Comparison of ENCODE assay signal across 13 cellular contexts in genomic region chr3:188881954-188882641, GRCh38.
DNase-seq lines count a peak whose midpoint lies in the region; ATAC-seq and TF ChIP-seq lines count a peak whose summit lies in the region.
"Had no signal": no experiment of that assay in that cellular context is flagged by ENCODE, and none has a peak within 500 bp of the region (broad histone marks: within the 10 kb centered on the region; RNA-seq: fewer than 3 reads in every experiment).

No MANE protein-coding gene starts in this region.

- H3K9ac ChIP-seq in fibroblast of lung (ENCODE audit: insufficient read depth, low read length): no peak overlapping the region

- peak overlapping the region; percentile 25 for H3K4me2 ChIP-seq in fibroblast of lung (ENCODE audit: extremely low read depth, insufficient read depth, low read length)

- H3K4me1 ChIP-seq in fibroblast of lung (ENCODE audit: control insufficient read depth, extremely low read depth, insufficient read depth, low read length) (peaks cover 9% of the 10 kb centered on the region), psoas muscle (peaks cover 19% of the 10 kb centered on the region)

- H3K27ac ChIP-seq in fibroblast of lung (ENCODE audit: insufficient read depth, low read length) (peak overlapping the region; percentile 51), psoas muscle (peak overlapping the region; percentile 32)
- H3K27ac ChIP-seq: WERI-Rb-1 had no signal

- TF ChIP-seq CTCF in fibroblast of lung (conservative IDR thresholded peaks at IDR 0.05 in 1 of 2, IDR thresholded peaks at IDR 0.05 in 1 of 2; ENCODE audit: low read depth in 1 of 2, low read length in 2 of 2) (no peak), psoas muscle (IDR thresholded peaks at IDR 0.05) (no peak), GM20000 (IDR thresholded peaks at IDR 0.05; ENCODE audit: extremely low read depth, missing control alignments) (no peak)

- intact Hi-C loops in psoas muscle (cut with DNase I): no loop called here

- no peak overlapping the region for H3K4me3 ChIP-seq in fibroblast of lung (replicated peaks in 1 of 4; ENCODE audit: control extremely low read depth in 1 of 4, insufficient read depth in 1 of 4, low read depth in 3 of 4, low read length in 4 of 4)
- no peak overlapping the region for H3K4me3 ChIP-seq in psoas muscle

- no peak overlapping the region for H2AFZ ChIP-seq in fibroblast of lung (ENCODE audit: low read length)

- H3K9me3 ChIP-seq in fibroblast of lung (ENCODE audit: control insufficient read depth, insufficient read depth, low read depth, low read length) (no peaks in the 10 kb centered on the region), psoas muscle (no peaks in the 10 kb centered on the region)

- H3K36me3 ChIP-seq in fibroblast of lung (ENCODE audit: control insufficient read depth, insufficient read depth, low read length) (no peaks in the 10 kb centered on the region), psoas muscle (ENCODE audit: insufficient read depth in 1 of 2, low read depth in 1 of 2) (peaks cover 0 to 6% of the 10 kb centered on the region in 2 donors)
- H3K36me3 ChIP-seq: WERI-Rb-1 had no signal

- no peaks in the 10 kb centered on the region for H4K20me1 ChIP-seq in fibroblast of lung (ENCODE audit: control insufficient read depth, extremely low read depth, insufficient read depth, low read length)

- H3K27me3 ChIP-seq in fibroblast of lung (ENCODE audit: control insufficient read depth, insufficient read depth, low read length) (no peaks in the 10 kb centered on the region), psoas muscle (ENCODE audit: insufficient read depth in 3 of 3, low read length in 2 of 3) (no peaks in the 10 kb centered on the region)

- peak; percentile 72 to 86 (median 78) for ATAC-seq in psoas muscle
- no peak for ATAC-seq in GM21576 (IDR thresholded peaks at IDR 0.05; ENCODE audit: unreplicated experiment)
- ATAC-seq in GM18502 (IDR thresholded peaks at IDR 0.05; ENCODE audit: poor library complexity, unreplicated experiment): no peak

- DNase-seq in ELR (ENCODE audit: low read depth) (peak; percentile 93), RKO (ENCODE audit: low spot score) (peak; percentile 76), fibroblast of lung (ENCODE audit: low read depth in 2 of 2) (peak; percentile 91 to 98), psoas muscle (no peak), GM20000 (ENCODE audit: low spot score) (no peak), NOMO-1 treated with dmso at 0.1 percent for 144 hours (lab: John Stamatoyannopoulos, UW; ENCODE audit: unreplicated experiment) (no peak)
- DNase-seq: activated gamma-delta T cell, KG1, midbrain, NCI-H82, WERI-Rb-1 had no signal

- H3K79me2 ChIP-seq in fibroblast of lung (ENCODE audit: control insufficient read depth, insufficient read depth, low read length): no peaks in the 10 kb centered on the region

Comparison
In these comparisons a context has a peak if more than half of its experiments do, and no peak if none do; other contexts are left out.
1. DNase-seq: peak in ELR (single experiment), RKO (single experiment) and fibroblast of lung (2 of 2); none in psoas muscle (0 of 2), GM20000 (single experiment) and NOMO-1 treated with dmso at 0.1 percent for 144 hours (single experiment).
2. ATAC-seq: peak in psoas muscle (4 of 4); none in GM21576 (single experiment) and GM18502 (single experiment).